ENCODE assay signal across 9 cellular contexts in genomic region chr19:41428481-41428859, GRCh38. TPM values are rescaled to one million over a fixed set of nuclear protein-coding genes. Genes with fewer than 3 reads are reported as not detected.
DNase-seq lines count a peak whose midpoint lies in the region; ATAC-seq, FAIRE-seq and TF ChIP-seq lines count a peak whose summit lies in the region.
"Had no signal": no experiment of that assay in that cellular context is flagged by ENCODE, and none has a peak within 500 bp of the region (broad histone marks: within the 10 kb centered on the region; RNA-seq: fewer than 3 reads in every experiment).

No MANE protein-coding gene starts in this region.

- no peak for DNase-seq in HepG2 (ENCODE audit: low spot score)
- DNase-seq in right lobe of liver, result no peak
- DNase-seq in naive thymus-derived CD4-positive, alpha-beta T cell, result no peak
- no peak for DNase-seq in G401 (ENCODE audit: low spot score)
- no peak for DNase-seq in GM03348 (ENCODE audit: low spot score)

- H2AFZ ChIP-seq in HepG2 (ENCODE audit: low read length), result no peak overlapping the region

- H3K9me3 ChIP-seq in HepG2 (ENCODE audit: low read length), result no peaks in the 10 kb centered on the region
- no peaks in the 10 kb centered on the region for H3K9me3 ChIP-seq in right lobe of liver
- no peaks in the 10 kb centered on the region for H3K9me3 ChIP-seq in duodenal mucosa (ENCODE audit: control insufficient read depth in 1 of 2, low read length in 2 of 2)
- H3K9me3 ChIP-seq in naive thymus-derived CD4-positive, alpha-beta T cell (ENCODE audit: control insufficient read depth in 2 of 3, low read length in 3 of 3), result no peaks in the 10 kb centered on the region

- POLR2A ChIA-PET in HepG2 (lab: Yijun Ruan, JAX), result interaction anchor here (3.7 kb wide), 1 partner anchor 10 kb away, joined by 55 read pairs; the partner anchor contains the start of gene DMAC2
- POLR2A ChIA-PET in naive thymus-derived CD4-positive, alpha-beta T cell (lab: Charles Lee), result interaction anchor here (0.9 to 3.4 kb wide), 2 partner anchors 9 to 10 kb away, joined by 3 to 14 read pairs; partner anchors contain the start of gene DMAC2

- BruUV-seq in HepG2 (replicated peaks; lab: Mats Ljungman, UMichigan), result no TSS peak

- peak overlapping the region; percentile 72; the same call in 1 of the 2 replicates for H3K4me2 ChIP-seq in HepG2 (ENCODE audit: low read depth, low read length)

- FAIRE-seq in HepG2 (lab: Jason Lieb, UNC), result no peak

- no peak for ATAC-seq in HepG2
- no peak for ATAC-seq in right lobe of liver
- no peak for ATAC-seq in naive thymus-derived CD4-positive, alpha-beta T cell
- ATAC-seq in GM21381 (IDR thresholded peaks at IDR 0.05; ENCODE audit: unreplicated experiment), result no peak
- ATAC-seq in GM21786 (IDR thresholded peaks at IDR 0.05; ENCODE audit: unreplicated experiment), result no peak

- H3K27ac ChIP-seq in HepG2 (ENCODE audit: extremely low read length, insufficient read depth, low read length), result no peak overlapping the region
- no peak overlapping the region for H3K27ac ChIP-seq in right lobe of liver
- peak overlapping the region; percentile 11 for H3K27ac ChIP-seq in duodenal mucosa (ENCODE audit: low read depth, low read length)
- H3K27ac ChIP-seq in naive thymus-derived CD4-positive, alpha-beta T cell (ENCODE audit: low read depth, low read length), result peak overlapping the region; percentile 70

- H3K9ac ChIP-seq in HepG2 (ENCODE audit: insufficient read depth, low read depth, low read length) (no peak overlapping the region), duodenal mucosa (ENCODE audit: low read depth in 1 of 2, low read length in 2 of 2) (peak overlapping the region; percentile 88 to 97)

- no peak for TF ChIP-seq POLR2A in HepG2 (IDR thresholded peaks at IDR 0.05; ENCODE audit: insufficient read depth in 1 of 2, low read depth in 2 of 2, low read length in 2 of 2)
- TF ChIP-seq POLR2A in right lobe of liver (IDR thresholded peaks at IDR 0.05), result no peak

- TF ChIP-seq EP300 in HepG2 (IDR thresholded peaks at IDR 0.05; ENCODE audit: low read depth in 2 of 2, low read length in 2 of 2), result no peak
- TF ChIP-seq EP300 in HepG2 (CRISPR knock-in tag; IDR thresholded peaks at IDR 0.05; ENCODE audit: borderline replicate concordance), result no peak

- H3K27me3 Mint-ChIP-seq in naive thymus-derived CD4-positive, alpha-beta T cell, result no peaks in the 10 kb centered on the region

- peak overlapping the region in 9 of 10 donors; percentile 30 to 98 (median 89) for H3K4me3 Mint-ChIP-seq in naive thymus-derived CD4-positive, alpha-beta T cell

- peaks cover 7 to 34% (median 28%) of the 10 kb centered on the region in 7 donors for H3K4me1 Mint-ChIP-seq in naive thymus-derived CD4-positive, alpha-beta T cell

- H3K79me2 ChIP-seq in HepG2 (ENCODE audit: insufficient read depth, low read length), result no peaks in the 10 kb centered on the region

- H3K4me3 ChIP-seq in HepG2 (replicated peaks in 1 of 3; ENCODE audit: insufficient read depth in 1 of 3, low read depth in 2 of 3, low read length in 3 of 3) (0 out of 6 replicates have a peak overlapping the region, but pooled peaks of 1 of the 3 experiments have one; percentile 76), right lobe of liver (no peak overlapping the region), duodenal mucosa (ENCODE audit: low read depth in 1 of 2, low read length in 2 of 2) (peak overlapping the region; percentile 76)
- peak overlapping the region; percentile 26 for H3K4me3 ChIP-seq in naive thymus-derived CD4-positive, alpha-beta T cell (ENCODE audit: low read length)

- in situ Hi-C loops in HepG2 (cut with HindIII; ENCODE audit: extremely low pct_ligation_motif_present, low pct_unique_long_range_greater_than_20kb) (no loop called here), G401 (cut with HindIII; ENCODE audit: low sequenced_read_pairs) (no loop called here)

- CTCF ChIA-PET in HepG2 (lab: Yijun Ruan, JAX; ENCODE audit: low intra/inter-chr PET ratio, low total read pairs), result no interaction called here
- CTCF ChIA-PET in naive thymus-derived CD4-positive, alpha-beta T cell (lab: Charles Lee), result interaction anchor here (1.0 to 1.3 kb wide), 3 partner anchors 11 to 72 kb away, joined by 3 to 4 read pairs (median 3); partner anchors contain the start of genes B9D2 and DMAC2

- H3K9me3 Mint-ChIP-seq in naive thymus-derived CD4-positive, alpha-beta T cell, result no peaks in the 10 kb centered on the region

- intact Hi-C loops in HepG2 (cut with micrococcal nuclease; ENCODE audit: unreplicated experiment) (no loop called here), right lobe of liver (cut with DNase I) (no loop called here)
- intact Hi-C loops in naive thymus-derived CD4-positive, alpha-beta T cell (cut with micrococcal nuclease), result no loop called here

- H3K4me1 ChIP-seq in HepG2 (ENCODE audit: insufficient read depth, low read length) (peaks cover 59% of the 10 kb centered on the region), right lobe of liver (peaks cover 0 to 15% (median 5%) of the 10 kb centered on the region in 4 donors), duodenal mucosa (ENCODE audit: control insufficient read depth in 1 of 2, insufficient read depth in 2 of 2, low read length in 2 of 2) (peaks cover 43 to 56% of the 10 kb centered on the region in 2 donors)
- peaks cover 6 to 9% of the 10 kb centered on the region in 2 donors for H3K4me1 ChIP-seq in naive thymus-derived CD4-positive, alpha-beta T cell (ENCODE audit: control insufficient read depth in 2 of 2, insufficient read depth in 2 of 2, low read length in 2 of 2)

- 91% methylated on average over 1 of the region's 1 CpG for WGBS in HepG2 (ENCODE audit: low lambda C conversion rate)
- 33% methylated on average over 1 of the region's 1 CpG for WGBS in right lobe of liver (ENCODE audit: insufficient coverage, low coverage, low lambda C conversion rate, missing lambda C conversion rate)

- peak overlapping the region in 7 of 9 donors; percentile 23 to 96 (median 92) for H3K27ac Mint-ChIP-seq in naive thymus-derived CD4-positive, alpha-beta T cell

- peaks cover 0 to 13% (median 8%) of the 10 kb centered on the region in 5 donors for H3K36me3 Mint-ChIP-seq in naive thymus-derived CD4-positive, alpha-beta T cell

- no peak for TF ChIP-seq RAD21 in HepG2 (CRISPR knock-in tag; IDR thresholded peaks at IDR 0.05)

- no peak for TF ChIP-seq CTCF in HepG2 (CRISPR knock-in tag; IDR thresholded peaks at IDR 0.05)
- no peak for TF ChIP-seq CTCF in right lobe of liver (IDR thresholded peaks at IDR 0.05)

- H3K27me3 ChIP-seq in HepG2 (ENCODE audit: control insufficient read depth in 1 of 2, insufficient read depth in 2 of 2, low read length in 2 of 2) (no peaks in the 10 kb centered on the region), right lobe of liver (no peaks in the 10 kb centered on the region), duodenal mucosa (ENCODE audit: control insufficient read depth in 1 of 2, insufficient read depth in 2 of 2, low read length in 2 of 2) (no peaks in the 10 kb centered on the region)
- no peaks in the 10 kb centered on the region for H3K27me3 ChIP-seq in naive thymus-derived CD4-positive, alpha-beta T cell (ENCODE audit: control insufficient read depth in 2 of 2, insufficient read depth in 2 of 2, low read length in 2 of 2)

- H3K36me3 ChIP-seq in HepG2 (replicated peaks in 1 of 2; ENCODE audit: control insufficient read depth in 1 of 2, insufficient read depth in 2 of 2, low read length in 2 of 2) (peaks cover 12 to 26% of the 10 kb centered on the region in 2 experiments; a peak in 4 of 5 replicates), right lobe of liver (peaks cover 0 to 18% (median 0%) of the 10 kb centered on the region in 4 donors), duodenal mucosa (ENCODE audit: control insufficient read depth in 1 of 2, insufficient read depth in 2 of 2, low read length in 2 of 2) (peaks cover 17 to 35% of the 10 kb centered on the region in 2 donors)
- H3K36me3 ChIP-seq in naive thymus-derived CD4-positive, alpha-beta T cell (ENCODE audit: control insufficient read depth in 2 of 3, insufficient read depth in 3 of 3, low read length in 3 of 3), result peaks cover 0 to 57% (median 8%) of the 10 kb centered on the region in 3 experiments

- no peaks in the 10 kb centered on the region for H4K20me1 ChIP-seq in HepG2 (ENCODE audit: insufficient read depth, low read length)

RNA-seq across cellular contexts. Expression of gene B3GNT8, which starts 1.3 kb away (rescaled TPM):
- total RNA-seq in HepG2 (2016; rRNA removed; fragmentation: Illumina TruSeq; extraction: Trizol) (1.9 and 2.3 TPM in 2 replicates), right lobe of liver (1 to 10 TPM in 1 of 6 experiments, under 1 TPM in 5; 0.50 to 1.2 (median 0.63) TPM)
- total RNA-seq in HepG2 (2016; cell fraction: cytosol; rRNA removed; fragmentation: Illumina TruSeq; extraction: Trizol; ENCODE audit: low read depth), result 0.26 and 0.71 TPM in 2 replicates
- total RNA-seq in HepG2 (2016; cell fraction: insoluble cytoplasmic fraction; rRNA removed; fragmentation: Illumina TruSeq; extraction: Trizol), result 1.4 and 1.9 TPM in 2 replicates
- 0.90 and 1.1 TPM in 2 replicates for total RNA-seq in HepG2 (2016; cell fraction: membrane; rRNA removed; fragmentation: Illumina TruSeq; extraction: Trizol)
- 2.1 and 3.1 TPM in 2 replicates for total RNA-seq in HepG2 (2016; cell fraction: nucleus; rRNA removed; fragmentation: Illumina TruSeq; extraction: Trizol)
- polyA plus RNA-seq in HepG2 (2011; rRNA removed), result 0.26 and 0.44 TPM in 2 replicates
- polyA plus RNA-seq in HepG2 (2011; cell fraction: cytosol; rRNA removed), result 0.40 and 0.48 TPM in 2 replicates
- 0.54 and 1.00 TPM in 2 replicates for polyA plus RNA-seq in HepG2 (2011; cell fraction: nucleus; rRNA removed)
- 0.35 and 1.1 TPM in 2 replicates for polyA plus RNA-seq in HepG2 (2012)
- 0.43 and 0.69 TPM in 2 replicates for polyA plus RNA-seq in HepG2 (2016; cell fraction: cytosol; fragmentation: Illumina TruSeq; extraction: Trizol; ENCODE audit: low read depth)
- 0.58 and 1.1 TPM in 2 replicates for polyA plus RNA-seq in HepG2 (2016; cell fraction: insoluble cytoplasmic fraction; fragmentation: Illumina TruSeq; extraction: Trizol; ENCODE audit: low read depth)
- polyA plus RNA-seq in HepG2 (2016; cell fraction: membrane; fragmentation: Illumina TruSeq; extraction: Trizol; ENCODE audit: low read depth), result 0.34 and 0.42 TPM in 2 replicates
- polyA plus RNA-seq in HepG2 (2016; cell fraction: nucleus; fragmentation: Illumina TruSeq; extraction: Trizol; ENCODE audit: insufficient read depth, low read depth), result 2.2 and 3.1 TPM in 2 replicates
- polyA minus RNA-seq in HepG2 (2011; rRNA and poly(A)+ RNA removed; ENCODE audit: low replicate concordance), result 1.3 TPM in 1 of 2 replicates, not detected in the other
- 1.1 TPM in 1 of 2 replicates, not detected in the other for polyA minus RNA-seq in HepG2 (2011; cell fraction: cytosol; rRNA and poly(A)+ RNA removed)
- polyA minus RNA-seq in HepG2 (2011; cell fraction: nucleus; rRNA and poly(A)+ RNA removed), result 0.50 and 0.52 TPM in 2 replicates
- 1 to 10 TPM in 3 of 5 experiments, under 1 TPM in 2; 0.32 to 5.3 (median 1.1) TPM for total RNA-seq in naive thymus-derived CD4-positive, alpha-beta T cell
- polyA plus RNA-seq in naive thymus-derived CD4-positive, alpha-beta T cell, result under 1 TPM; 0.19 to 0.37 TPM
- total RNA-seq in G401 (2014; rRNA removed; shearing (Covaris generic)), result not detected in 2 replicates

RNA-seq across cellular contexts. Expression of gene DMAC2, which starts 11.2 kb away (rescaled TPM):
- total RNA-seq in HepG2 (2016; rRNA removed; fragmentation: Illumina TruSeq; extraction: Trizol) (39.0 and 51.9 TPM in 2 replicates), right lobe of liver (10 to 100 TPM; 18.9 to 30.5 (median 22.5) TPM)
- 10.2 and 12.0 TPM in 2 replicates for total RNA-seq in HepG2 (2016; cell fraction: cytosol; rRNA removed; fragmentation: Illumina TruSeq; extraction: Trizol; ENCODE audit: low read depth)
- total RNA-seq in HepG2 (2016; cell fraction: insoluble cytoplasmic fraction; rRNA removed; fragmentation: Illumina TruSeq; extraction: Trizol), result 38.9 and 54.2 TPM in 2 replicates
- 31.2 and 31.3 TPM in 2 replicates for total RNA-seq in HepG2 (2016; cell fraction: membrane; rRNA removed; fragmentation: Illumina TruSeq; extraction: Trizol)
- total RNA-seq in HepG2 (2016; cell fraction: nucleus; rRNA removed; fragmentation: Illumina TruSeq; extraction: Trizol), result 18.5 and 20.2 TPM in 2 replicates
- 66.0 TPM in 2 replicates for polyA plus RNA-seq in HepG2 (2011; rRNA removed)
- 76.3 and 90.6 TPM in 2 replicates for polyA plus RNA-seq in HepG2 (2011; cell fraction: cytosol; rRNA removed)
- 43.1 and 45.0 TPM in 2 replicates for polyA plus RNA-seq in HepG2 (2011; cell fraction: nucleus; rRNA removed)
- polyA plus RNA-seq in HepG2 (2012), result 39.8 and 45.8 TPM in 2 replicates
- 16.8 TPM in 2 replicates for polyA plus RNA-seq in HepG2 (2016; cell fraction: cytosol; fragmentation: Illumina TruSeq; extraction: Trizol; ENCODE audit: low read depth)
- 69.0 and 74.8 TPM in 2 replicates for polyA plus RNA-seq in HepG2 (2016; cell fraction: insoluble cytoplasmic fraction; fragmentation: Illumina TruSeq; extraction: Trizol; ENCODE audit: low read depth)
- polyA plus RNA-seq in HepG2 (2016; cell fraction: membrane; fragmentation: Illumina TruSeq; extraction: Trizol; ENCODE audit: low read depth), result 33.3 and 38.0 TPM in 2 replicates
- 38.1 and 41.9 TPM in 2 replicates for polyA plus RNA-seq in HepG2 (2016; cell fraction: nucleus; fragmentation: Illumina TruSeq; extraction: Trizol; ENCODE audit: insufficient read depth, low read depth)
- polyA minus RNA-seq in HepG2 (2011; rRNA and poly(A)+ RNA removed; ENCODE audit: low replicate concordance), result 51.2 and 105 TPM in 2 replicates
- 36.5 and 37.9 TPM in 2 replicates for polyA minus RNA-seq in HepG2 (2011; cell fraction: cytosol; rRNA and poly(A)+ RNA removed)
- polyA minus RNA-seq in HepG2 (2011; cell fraction: nucleus; rRNA and poly(A)+ RNA removed), result 14.3 and 18.3 TPM in 2 replicates
- total RNA-seq in naive thymus-derived CD4-positive, alpha-beta T cell, result 10 to 100 TPM; 22.2 to 44.4 (median 26.2) TPM
- polyA plus RNA-seq in naive thymus-derived CD4-positive, alpha-beta T cell, result 10 to 100 TPM; 53.2 to 53.7 TPM
- 74.2 and 82.2 TPM in 2 replicates for total RNA-seq in G401 (2014; rRNA removed; shearing (Covaris generic))

RNA-seq across cellular contexts. Expression of gene ERICH4, which starts 14.5 kb away (rescaled TPM):
- total RNA-seq in HepG2 (2016; rRNA removed; fragmentation: Illumina TruSeq; extraction: Trizol) (0.64 and 1.0 TPM in 2 replicates), right lobe of liver (not detected)
- total RNA-seq in HepG2 (2016; cell fraction: cytosol; rRNA removed; fragmentation: Illumina TruSeq; extraction: Trizol; ENCODE audit: low read depth), result 0.26 and 0.71 TPM in 2 replicates
- total RNA-seq in HepG2 (2016; cell fraction: insoluble cytoplasmic fraction; rRNA removed; fragmentation: Illumina TruSeq; extraction: Trizol), result 0.84 and 1.5 TPM in 2 replicates
- total RNA-seq in HepG2 (2016; cell fraction: membrane; rRNA removed; fragmentation: Illumina TruSeq; extraction: Trizol), result 0.34 and 0.53 TPM in 2 replicates
- 0.59 TPM in 1 of 2 replicates, not detected in the other for total RNA-seq in HepG2 (2016; cell fraction: nucleus; rRNA removed; fragmentation: Illumina TruSeq; extraction: Trizol)
- 0.38 and 0.40 TPM in 2 replicates for polyA plus RNA-seq in HepG2 (2011; rRNA removed)
- polyA plus RNA-seq in HepG2 (2011; cell fraction: cytosol; rRNA removed), result 0.13 and 0.49 TPM in 2 replicates
- polyA plus RNA-seq in HepG2 (2011; cell fraction: nucleus; rRNA removed), result 0.21 TPM in 1 of 2 replicates, not detected in the other
- polyA plus RNA-seq in HepG2 (2012), result 1.1 and 2.3 TPM in 2 replicates
- 0.52 and 0.62 TPM in 2 replicates for polyA plus RNA-seq in HepG2 (2016; cell fraction: cytosol; fragmentation: Illumina TruSeq; extraction: Trizol; ENCODE audit: low read depth)
- polyA plus RNA-seq in HepG2 (2016; cell fraction: insoluble cytoplasmic fraction; fragmentation: Illumina TruSeq; extraction: Trizol; ENCODE audit: low read depth), result 1.4 and 1.7 TPM in 2 replicates
- polyA plus RNA-seq in HepG2 (2016; cell fraction: membrane; fragmentation: Illumina TruSeq; extraction: Trizol; ENCODE audit: low read depth), result 0.61 and 0.69 TPM in 2 replicates
- polyA plus RNA-seq in HepG2 (2016; cell fraction: nucleus; fragmentation: Illumina TruSeq; extraction: Trizol; ENCODE audit: insufficient read depth, low read depth), result 0.55 and 0.89 TPM in 2 replicates
- not detected in 2 replicates for polyA minus RNA-seq in HepG2 (2011; rRNA and poly(A)+ RNA removed; ENCODE audit: low replicate concordance)
- polyA minus RNA-seq in HepG2 (2011; cell fraction: cytosol; rRNA and poly(A)+ RNA removed), result not detected in 2 replicates
- 0.52 TPM in 1 of 2 replicates, not detected in the other for polyA minus RNA-seq in HepG2 (2011; cell fraction: nucleus; rRNA and poly(A)+ RNA removed)
- not detected for total RNA-seq in naive thymus-derived CD4-positive, alpha-beta T cell
- not detected for polyA plus RNA-seq in naive thymus-derived CD4-positive, alpha-beta T cell
- total RNA-seq in G401 (2014; rRNA removed; shearing (Covaris generic)), result not detected in 2 replicates
- total RNA-seq: glomerular endothelial cell had no signal

RNA-seq across cellular contexts. Expression of gene BCKDHA, which starts 30.9 kb away (rescaled TPM):
- total RNA-seq in HepG2 (2016; rRNA removed; fragmentation: Illumina TruSeq; extraction: Trizol) (9.7 and 11.8 TPM in 2 replicates), right lobe of liver (10 to 100 TPM; 32.1 to 68.7 (median 48.9) TPM)
- 1.5 TPM in 2 replicates for total RNA-seq in HepG2 (2016; cell fraction: cytosol; rRNA removed; fragmentation: Illumina TruSeq; extraction: Trizol; ENCODE audit: low read depth)
- 6.9 and 10.5 TPM in 2 replicates for total RNA-seq in HepG2 (2016; cell fraction: insoluble cytoplasmic fraction; rRNA removed; fragmentation: Illumina TruSeq; extraction: Trizol)
- 3.3 and 4.5 TPM in 2 replicates for total RNA-seq in HepG2 (2016; cell fraction: membrane; rRNA removed; fragmentation: Illumina TruSeq; extraction: Trizol)
- 6.1 and 7.1 TPM in 2 replicates for total RNA-seq in HepG2 (2016; cell fraction: nucleus; rRNA removed; fragmentation: Illumina TruSeq; extraction: Trizol)
- polyA plus RNA-seq in HepG2 (2011; rRNA removed), result 31.3 and 31.5 TPM in 2 replicates
- polyA plus RNA-seq in HepG2 (2011; cell fraction: cytosol; rRNA removed), result 20.9 and 32.3 TPM in 2 replicates
- polyA plus RNA-seq in HepG2 (2011; cell fraction: nucleus; rRNA removed), result 30.6 and 39.7 TPM in 2 replicates
- polyA plus RNA-seq in HepG2 (2012), result 10.5 and 13.8 TPM in 2 replicates
- 1.6 and 2.5 TPM in 2 replicates for polyA plus RNA-seq in HepG2 (2016; cell fraction: cytosol; fragmentation: Illumina TruSeq; extraction: Trizol; ENCODE audit: low read depth)
- 5.8 and 6.3 TPM in 2 replicates for polyA plus RNA-seq in HepG2 (2016; cell fraction: insoluble cytoplasmic fraction; fragmentation: Illumina TruSeq; extraction: Trizol; ENCODE audit: low read depth)
- polyA plus RNA-seq in HepG2 (2016; cell fraction: membrane; fragmentation: Illumina TruSeq; extraction: Trizol; ENCODE audit: low read depth), result 2.1 and 3.5 TPM in 2 replicates
- 3.7 and 7.6 TPM in 2 replicates for polyA plus RNA-seq in HepG2 (2016; cell fraction: nucleus; fragmentation: Illumina TruSeq; extraction: Trizol; ENCODE audit: insufficient read depth, low read depth)
- polyA minus RNA-seq in HepG2 (2011; rRNA and poly(A)+ RNA removed; ENCODE audit: low replicate concordance), result 19.1 and 44.4 TPM in 2 replicates
- polyA minus RNA-seq in HepG2 (2011; cell fraction: cytosol; rRNA and poly(A)+ RNA removed), result 23.0 and 29.5 TPM in 2 replicates
- polyA minus RNA-seq in HepG2 (2011; cell fraction: nucleus; rRNA and poly(A)+ RNA removed), result 11.6 and 11.8 TPM in 2 replicates
- 10 to 100 TPM; 19.4 to 25.0 (median 20.5) TPM for total RNA-seq in naive thymus-derived CD4-positive, alpha-beta T cell
- 10 to 100 TPM; 45.1 to 55.9 TPM for polyA plus RNA-seq in naive thymus-derived CD4-positive, alpha-beta T cell
- 90.1 and 111 TPM in 2 replicates for total RNA-seq in G401 (2014; rRNA removed; shearing (Covaris generic))

RNA-seq across cellular contexts. Expression of gene EXOSC5, which starts 31.3 kb away (rescaled TPM):
- total RNA-seq in HepG2 (2016; rRNA removed; fragmentation: Illumina TruSeq; extraction: Trizol) (23.6 and 24.1 TPM in 2 replicates), right lobe of liver (10 to 100 TPM in 5 of 6 experiments, 1 to 10 TPM in 1; 6.1 to 26.6 (median 14.1) TPM)
- 7.1 TPM in 2 replicates for total RNA-seq in HepG2 (2016; cell fraction: cytosol; rRNA removed; fragmentation: Illumina TruSeq; extraction: Trizol; ENCODE audit: low read depth)
- total RNA-seq in HepG2 (2016; cell fraction: insoluble cytoplasmic fraction; rRNA removed; fragmentation: Illumina TruSeq; extraction: Trizol), result 22.9 and 25.3 TPM in 2 replicates
- 5.9 and 7.1 TPM in 2 replicates for total RNA-seq in HepG2 (2016; cell fraction: membrane; rRNA removed; fragmentation: Illumina TruSeq; extraction: Trizol)
- 11.1 and 12.5 TPM in 2 replicates for total RNA-seq in HepG2 (2016; cell fraction: nucleus; rRNA removed; fragmentation: Illumina TruSeq; extraction: Trizol)
- polyA plus RNA-seq in HepG2 (2011; rRNA removed), result 26.5 and 31.5 TPM in 2 replicates
- 28.1 and 37.8 TPM in 2 replicates for polyA plus RNA-seq in HepG2 (2011; cell fraction: cytosol; rRNA removed)
- 19.3 and 20.0 TPM in 2 replicates for polyA plus RNA-seq in HepG2 (2011; cell fraction: nucleus; rRNA removed)
- polyA plus RNA-seq in HepG2 (2012), result 19.0 and 33.9 TPM in 2 replicates
- 4.5 and 5.0 TPM in 2 replicates for polyA plus RNA-seq in HepG2 (2016; cell fraction: cytosol; fragmentation: Illumina TruSeq; extraction: Trizol; ENCODE audit: low read depth)
- 23.1 and 25.5 TPM in 2 replicates for polyA plus RNA-seq in HepG2 (2016; cell fraction: insoluble cytoplasmic fraction; fragmentation: Illumina TruSeq; extraction: Trizol; ENCODE audit: low read depth)
- 3.8 and 5.4 TPM in 2 replicates for polyA plus RNA-seq in HepG2 (2016; cell fraction: membrane; fragmentation: Illumina TruSeq; extraction: Trizol; ENCODE audit: low read depth)
- polyA plus RNA-seq in HepG2 (2016; cell fraction: nucleus; fragmentation: Illumina TruSeq; extraction: Trizol; ENCODE audit: insufficient read depth, low read depth), result 17.4 and 17.8 TPM in 2 replicates
- polyA minus RNA-seq in HepG2 (2011; rRNA and poly(A)+ RNA removed; ENCODE audit: low replicate concordance), result 18.9 and 21.9 TPM in 2 replicates
- 11.7 and 13.1 TPM in 2 replicates for polyA minus RNA-seq in HepG2 (2011; cell fraction: cytosol; rRNA and poly(A)+ RNA removed)
- polyA minus RNA-seq in HepG2 (2011; cell fraction: nucleus; rRNA and poly(A)+ RNA removed), result 7.5 and 9.0 TPM in 2 replicates
- total RNA-seq in naive thymus-derived CD4-positive, alpha-beta T cell, result 10 to 100 TPM; 15.0 to 37.5 (median 20.6) TPM
- 10 to 100 TPM; 76.0 to 84.8 TPM for polyA plus RNA-seq in naive thymus-derived CD4-positive, alpha-beta T cell
- total RNA-seq in G401 (2014; rRNA removed; shearing (Covaris generic)), result 57.0 and 71.8 TPM in 2 replicates

Comparison
In these comparisons a context has a peak if more than half of its experiments do, and no peak if none do; other contexts are left out.
1. H3K27ac ChIP-seq: peak in duodenal mucosa (single experiment) and naive thymus-derived CD4-positive, alpha-beta T cell (single experiment); none in HepG2 (single experiment) and right lobe of liver (0 of 3).
2. H3K4me3 ChIP-seq: peak in duodenal mucosa (2 of 2) and naive thymus-derived CD4-positive, alpha-beta T cell (single experiment); none in right lobe of liver (0 of 3).